8 cellular contexts compared by ENCODE assay signal in genomic region chr2:111121028-111121872, GRCh38. TPM values are rescaled to one million over a fixed set of nuclear protein-coding genes. Genes with fewer than 3 reads are reported as not detected.
DNase-seq lines count a peak whose midpoint lies in the region; ATAC-seq and TF ChIP-seq lines count a peak whose summit lies in the region.

No MANE protein-coding gene starts in this region.

- no peaks in the 10 kb centered on the region for H3K9me3 ChIP-seq in left lung

- intact Hi-C loops in left lung (cut with DNase I) = no loop called here

- H3K4me3 ChIP-seq in LNCaP clone FGC (ENCODE audit: low read depth, low read length) = peak overlapping the region; percentile 86
- H3K4me3 ChIP-seq in left lung = peak overlapping the region; percentile 66 to 81

- TF ChIP-seq CTCF in LNCaP clone FGC (IDR thresholded peaks at IDR 0.05; ENCODE audit: control insufficient read depth, extremely low read depth, insufficient read depth) = no peak
- no peak for TF ChIP-seq CTCF in left lung (IDR thresholded peaks at IDR 0.05)

- peak; percentile 22 for ATAC-seq in left lung

- H3K27me3 ChIP-seq in left lung = peaks cover 6 to 43% of the 10 kb centered on the region in 2 donors

- peak overlapping the region; percentile 80 to 87 for H3K27ac ChIP-seq in left lung

- peaks cover 0 to 18% of the 10 kb centered on the region in 2 donors for H3K36me3 ChIP-seq in left lung

- DNase-seq in DMS 273 (lab: John Stamatoyannopoulos, UW; ENCODE audit: unreplicated experiment) (peak; percentile 87), DMS 273 treated with DMSO at 0.1 percent for 48 hours (lab: John Stamatoyannopoulos, UW) (no peak), LNCaP clone FGC (ENCODE audit: low read depth) (no peak), T-helper 9 cell (peak; percentile 35), left lung (peak; percentile 53 to 89), COLO829 (ENCODE audit: low spot score) (no peak)
- DNase-seq in central memory CD4-positive, alpha-beta T cell = peak; percentile 36
- DNase-seq in stimulated activated CD4-positive, alpha-beta T cell treated with anti-CD3 and anti-CD28 coated beads, Interleukin-4, amount 100 ng/mL, for 24 hours = peak; percentile 49

- H3K4me1 ChIP-seq in left lung = peaks cover 3 to 61% of the 10 kb centered on the region in 2 donors

RNA-seq across cellular contexts. Expression of gene BCL2L11, which starts 0.5 kb away (rescaled TPM):
- total RNA-seq in left lung = 10 to 100 TPM; 16.7 to 17.4 TPM

Comparison
In these comparisons a context has a peak if more than half of its experiments do, and no peak if none do; other contexts are left out.
1. DNase-seq: peak in DMS 273 (single experiment), T-helper 9 cell (single experiment), central memory CD4-positive, alpha-beta T cell (single experiment), left lung (2 of 2) and stimulated activated CD4-positive, alpha-beta T cell treated with anti-CD3 and anti-CD28 coated beads, Interleukin-4, amount 100 ng/mL, for 24 hours (single experiment); none in DMS 273 treated with DMSO at 0.1 percent for 48 hours (single experiment), LNCaP clone FGC (single experiment) and COLO829 (single experiment).